In genomic region chr1:78721136-78721535, GRCh38 we compare ENCODE assay signal across 28 cellular contexts.
DNase-seq lines count a peak whose midpoint lies in the region; ATAC-seq and TF ChIP-seq lines count a peak whose summit lies in the region.
"Had no signal": no experiment of that assay in that cellular context is flagged by ENCODE, and none has a peak within 500 bp of the region (broad histone marks: within the 10 kb centered on the region; RNA-seq: fewer than 3 reads in every experiment).

No MANE protein-coding gene starts in this region.

- H3K36me3 Mint-ChIP-seq in HFFc6 (ENCODE audit: low read depth) = peaks cover 8% of the 10 kb centered on the region; the same call in 1 of the 2 replicates
- H3K36me3 Mint-ChIP-seq: CD8-positive, alpha-beta T cell; naive B cell; T-cell had no signal

- no peak overlapping the region for H3K18ac ChIP-seq in neuronal stem cell (ENCODE audit: low read length)

- H2BK120ac ChIP-seq in neuronal stem cell (ENCODE audit: low read depth, low read length) = no peak overlapping the region

- no peak overlapping the region for H2BK12ac ChIP-seq in neuronal stem cell (ENCODE audit: low read length)

- no peak overlapping the region for H2AK5ac ChIP-seq in neuronal stem cell (ENCODE audit: low read depth, low read length)

- no peak for TF ChIP-seq CTCF in HFFc6 (IDR thresholded peaks at IDR 0.05)

- H3K27me3 ChIP-seq in neuronal stem cell (ENCODE audit: control insufficient read depth in 3 of 3, insufficient read depth in 3 of 3, low read depth in 1 of 3, low read length in 3 of 3) = no peaks in the 10 kb centered on the region
- H3K27me3 ChIP-seq: brain microvascular endothelial cell, foreskin keratinocyte, SJSA1, upper lobe of left lung had no signal

- peaks cover 64% of the 10 kb centered on the region for H3K4me1 Mint-ChIP-seq in HFFc6 (ENCODE audit: low read depth)
- H3K4me1 Mint-ChIP-seq: naive B cell, T-cell had no signal

- no peaks in the 10 kb centered on the region for H3K27me3 Mint-ChIP-seq in HFFc6 (ENCODE audit: insufficient read depth)

- H3K79me1 ChIP-seq in neuronal stem cell (ENCODE audit: low read depth, low read length) = no peaks in the 10 kb centered on the region

- H3K4me1 ChIP-seq in neuronal stem cell (ENCODE audit: control insufficient read depth in 2 of 2, insufficient read depth in 1 of 2, low read depth in 1 of 2, low read length in 2 of 2) = no peaks in the 10 kb centered on the region
- H3K4me1 ChIP-seq: A549, foreskin keratinocyte, upper lobe of left lung had no signal

- H3K36me3 ChIP-seq in neuronal stem cell (replicated peaks in 1 of 2; ENCODE audit: control insufficient read depth in 2 of 2, insufficient read depth in 2 of 2, low read length in 2 of 2) = no peaks in the 10 kb centered on the region
- H3K36me3 ChIP-seq: brain microvascular endothelial cell, SJSA1, upper lobe of left lung had no signal

- no peak overlapping the region for H4K91ac ChIP-seq in neuronal stem cell (ENCODE audit: low read depth, low read length, poor library complexity)

- H3K4me3 Mint-ChIP-seq in HFFc6 = no peak overlapping the region
- H3K4me3 Mint-ChIP-seq: activated CD8-positive, alpha-beta T cell treated with anti-CD3 and anti-CD28 coated beads, Interleukin-2, amount 10 ng/mL, durations not matched to agents 7 days and 5 days; CD8-positive, alpha-beta T cell; naive B cell; T-cell had no signal

- no peak overlapping the region for H3K4me3 ChIP-seq in neuronal stem cell (ENCODE audit: low read length in 2 of 2)
- H3K4me3 ChIP-seq: A549, SJSA1, upper lobe of left lung had no signal

- ATAC-seq in GM18508 (IDR thresholded peaks at IDR 0.05; ENCODE audit: insufficient read depth, unreplicated experiment) (peak; percentile 74), GM19452 (IDR thresholded peaks at IDR 0.05; ENCODE audit: unreplicated experiment) (peak; percentile 74), HG02938 (IDR thresholded peaks at IDR 0.05; ENCODE audit: unreplicated experiment) (peak; percentile 62), HG03565 (IDR thresholded peaks at IDR 0.05; ENCODE audit: unreplicated experiment) (peak; percentile 48)
- ATAC-seq: A549; activated CD8-positive, alpha-beta T cell treated with anti-CD3 and anti-CD28 coated beads, Interleukin-2, amount 10 ng/mL, durations not matched to agents 7 days and 5 days; CD8-positive, alpha-beta T cell; foreskin keratinocyte; left lobe of liver; T-cell had no signal

- H2AFZ ChIP-seq in neuronal stem cell (ENCODE audit: low read length) = no peak overlapping the region

- WGBS in neuronal stem cell (ENCODE audit: extremely low coverage in 2 of 2, insufficient read length in 2 of 2, insufficient replicate concordance in 1 of 2), 2 donors = no CpG with 5 or more reads among the region's 3 CpGs

- H3K4ac ChIP-seq in neuronal stem cell (ENCODE audit: low read length) = no peak overlapping the region

- no peak overlapping the region for H3K27ac Mint-ChIP-seq in HFFc6
- H3K27ac Mint-ChIP-seq: activated CD8-positive, alpha-beta T cell treated with anti-CD3 and anti-CD28 coated beads, Interleukin-2, amount 10 ng/mL, durations not matched to agents 7 days and 5 days; CD8-positive, alpha-beta T cell; naive B cell; T-cell had no signal

- H3K27ac ChIP-seq in neuronal stem cell (replicated peaks; ENCODE audit: low read length) = no peak overlapping the region
- H3K27ac ChIP-seq: A549, brain microvascular endothelial cell, foreskin keratinocyte, KMS-11, SJSA1, upper lobe of left lung had no signal

- H3K9me3 ChIP-seq in neuronal stem cell (replicated peaks in 1 of 2; ENCODE audit: control insufficient read depth in 2 of 2, insufficient read depth in 1 of 2, low read depth in 1 of 2, low read length in 2 of 2) = no peaks in the 10 kb centered on the region
- H3K9me3 ChIP-seq: A549, SJSA1, upper lobe of left lung had no signal

- no peak overlapping the region for H3K23ac ChIP-seq in neuronal stem cell (ENCODE audit: low read depth, low read length, poor library complexity)

- H3K14ac ChIP-seq in neuronal stem cell (ENCODE audit: low read length) = no peak overlapping the region

- H3K9me3 Mint-ChIP-seq in HFFc6 = no peaks in the 10 kb centered on the region
- H3K9me3 Mint-ChIP-seq: CD8-positive, alpha-beta T cell; T-cell had no signal

- H2BK15ac ChIP-seq in neuronal stem cell (ENCODE audit: low read length) = no peak overlapping the region

- no peak overlapping the region for H3K9ac ChIP-seq in neuronal stem cell (ENCODE audit: low read depth, low read length, poor library complexity)
- H3K9ac ChIP-seq: KMS-11 had no signal

- no peak for DNase-seq in neuronal stem cell (ENCODE audit: low spot score)
- no peak for DNase-seq in NCI-H2227 (lab: John Stamatoyannopoulos, UW; ENCODE audit: unreplicated experiment)
- no peak for DNase-seq in activated effector memory CD4-positive, alpha-beta T cell treated with Interleukin-2 at 50 U/mL for 16 hours
- no peak for DNase-seq in HFFc6
- DNase-seq: activated CD4-positive, alpha-beta T cell treated with anti-CD3 and anti-CD28 coated beads for 1 hour; activated CD8-positive, alpha-beta T cell treated with anti-CD3 and anti-CD28 coated beads, Interleukin-2, amount 10 ng/mL, durations not matched to agents 7 days and 5 days; activated gamma-delta T cell treated with Interleukin-2 at 50 U/mL for 16 hours; brain microvascular endothelial cell; CD8-positive, alpha-beta T cell; foreskin keratinocyte; naive B cell; NCI-H187; NCI-H2171 treated with DMSO at 0.1 percent for 48 hours; NCI-H526 treated with DMSO at 0.1 percent for 48 hours; nucleus accumbens; small intestine; stimulated activated CD4-positive, alpha-beta T cell treated with anti-CD3 and anti-CD28 coated beads, Interleukin-1b, Interleukin-23, amount 100 ng/mL, for 48 hours; substantia nigra; T-cell; upper lobe of left lung had no signal

- no peak overlapping the region for H2BK5ac ChIP-seq in neuronal stem cell (ENCODE audit: low read length)

- H4K8ac ChIP-seq in neuronal stem cell (ENCODE audit: low read depth, low read length) = no peak overlapping the region

- H3K4me2 ChIP-seq in neuronal stem cell (ENCODE audit: insufficient read depth, low read length, poor library complexity, severe bottlenecking) = no peak overlapping the region
- H3K4me2 ChIP-seq: A549, KMS-11 had no signal
